ENCODE assay signal across 20 cellular contexts in the genomic region with DNA sequence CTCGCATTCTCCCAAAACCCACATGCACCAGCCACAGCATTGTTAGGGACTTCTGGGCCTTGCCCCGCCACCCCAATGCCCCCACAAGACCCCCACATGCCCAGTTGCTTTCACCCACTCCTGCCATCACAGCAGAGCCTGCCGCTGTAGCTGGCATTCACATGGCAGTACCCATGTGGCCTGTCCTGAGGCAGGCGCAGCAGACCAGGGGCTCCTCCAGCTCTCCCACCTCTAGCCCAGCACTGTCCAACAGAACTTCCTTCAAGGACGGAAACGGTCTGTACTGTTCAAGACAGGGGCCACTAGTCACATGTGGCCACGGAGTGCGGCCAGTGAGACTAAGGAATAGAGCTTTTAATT. TPM values are rescaled to one million over a fixed set of nuclear protein-coding genes. Genes with fewer than 3 reads are reported as not detected.
DNase-seq lines count a peak whose midpoint lies in the region; ATAC-seq, FAIRE-seq and TF ChIP-seq lines count a peak whose summit lies in the region.
"Had no signal": no experiment of that assay in that cellular context is flagged by ENCODE, and none has a peak within 500 bp of the region (broad histone marks: within the 10 kb centered on the region; RNA-seq: fewer than 3 reads in every experiment).

No MANE protein-coding gene starts in this region.

- peaks cover 52% of the 10 kb centered on the region for H3K4me1 ChIP-seq in Caco-2
- peaks cover 33% of the 10 kb centered on the region for H3K4me1 ChIP-seq in endodermal cell (ENCODE audit: control insufficient read depth, insufficient read depth, low read length)
- peaks cover 87 to 88% of the 10 kb centered on the region in 2 experiments for H3K4me1 ChIP-seq in neutrophil (ENCODE audit: control insufficient read depth in 1 of 2, insufficient read depth in 1 of 2, low read depth in 1 of 2, low read length in 1 of 2)

- H3K36me3 ChIP-seq in Caco-2 (ENCODE audit: control insufficient read depth, insufficient read depth, low read length) (peaks cover 4% of the 10 kb centered on the region; the same call in 1 of the 2 replicates), endodermal cell (ENCODE audit: control insufficient read depth, insufficient read depth, low read length) (peaks cover 66% of the 10 kb centered on the region), neutrophil (peaks cover 38% of the 10 kb centered on the region)

- intact Hi-C loops in Caco-2 (cut with micrococcal nuclease; ENCODE audit: unreplicated experiment), result no loop called here

- CTCF ChIA-PET in Caco-2 (lab: Charles Lee), result interaction anchor here (0.7 to 1.8 kb wide), 2 partner anchors 19 to 87 kb away, joined by 3 to 11 read pairs; no protein-coding TSS in a partner anchor

- H3K9me3 ChIP-seq in Caco-2, result no peaks in the 10 kb centered on the region
- no peaks in the 10 kb centered on the region for H3K9me3 ChIP-seq in endodermal cell (ENCODE audit: control insufficient read depth, low read length)
- H3K9me3 ChIP-seq in neutrophil, result no peaks in the 10 kb centered on the region
- H3K9me3 ChIP-seq: mucosa of descending colon had no signal

- POLR2A ChIA-PET in Caco-2 (lab: Charles Lee), result no interaction called here

- H3K9ac ChIP-seq in endodermal cell (ENCODE audit: extremely low read depth, low read length, poor library complexity, severe bottlenecking), result no peak overlapping the region

- H3K27me3 ChIP-seq in Caco-2 (replicated peaks; ENCODE audit: control insufficient read depth, insufficient read depth, low read length) (no peaks in the 10 kb centered on the region), endodermal cell (ENCODE audit: control insufficient read depth, insufficient read depth, low read length, poor library complexity, severe bottlenecking) (no peaks in the 10 kb centered on the region), neutrophil (no peaks in the 10 kb centered on the region)

- WGBS in endodermal cell (ENCODE audit: insufficient coverage in 1 of 2, insufficient read length in 1 of 2), 2 experiments, result 95 to 98% methylated on average over 7 of the region's 8 CpGs

- no peak for DNase-seq in Caco-2
- no peak for DNase-seq in endodermal cell
- no peak for DNase-seq in GM19239 (ENCODE audit: insufficient read length, low spot score)
- no peak for DNase-seq in KG1 (lab: John Stamatoyannopoulos, UW)
- DNase-seq in activated CD4-positive, alpha-beta T cell treated with anti-CD3 and anti-CD28 coated beads, Interleukin-2, amount 50 U/mL, for 1 hour, result no peak
- DNase-seq: activated CD4-positive, alpha-beta memory T cell treated with anti-CD3 and anti-CD28 coated beads, Interleukin-2, amount 10 ng/mL, durations not matched to agents 7 days and 5 days; anterior cingulate cortex; GOT3; islet precursor cell; KBM-7; NCI-H1105 treated with DMSO at 0.1 percent for 48 hours; posterior cingulate gyrus; stimulated activated CD4-positive, alpha-beta T cell treated with anti-CD3 and anti-CD28 coated beads, Interleukin-12 subunit alpha, Interleukin-12 subunit beta, amount 100 ng/mL, for 4 hours had no signal

- FAIRE-seq in GM19239 (lab: Jason Lieb, UNC), result no peak
- FAIRE-seq: D721Med had no signal

- peak overlapping the region; percentile 56 for H3K27ac ChIP-seq in 22Rv1
- no peak overlapping the region for H3K27ac ChIP-seq in endodermal cell (ENCODE audit: low read depth, low read length)
- H3K27ac ChIP-seq in neutrophil, result peak overlapping the region; percentile 92
- H3K27ac ChIP-seq: coronary artery had no signal

- H3K27ac Mint-ChIP-seq in Caco-2 (ENCODE audit: unreplicated experiment), result peak overlapping the region; percentile 76
- H3K27ac Mint-ChIP-seq in endodermal cell, result peak overlapping the region; percentile 71
- H3K27ac Mint-ChIP-seq: activated CD4-positive, alpha-beta memory T cell treated with anti-CD3 and anti-CD28 coated beads, Interleukin-2, amount 10 ng/mL, durations not matched to agents 7 days and 5 days; activated T-helper 2 cell treated with anti-CD3 and anti-CD28 coated beads, Interferon-gamma antibody, Interleukin-2, Interleukin-4, amounts not matched to agents 10 μg/mL and 5 μg/mL and 100 μg/mL, durations not matched to agents 14 hours and 24 hours and 36 hours had no signal

- H3K4me1 Mint-ChIP-seq in Caco-2 (ENCODE audit: low read depth, unreplicated experiment), result peaks cover 46% of the 10 kb centered on the region
- H3K4me1 Mint-ChIP-seq in endodermal cell, result peaks cover 78% of the 10 kb centered on the region

- H3K36me3 Mint-ChIP-seq in Caco-2 (ENCODE audit: insufficient read depth, unreplicated experiment) (peaks cover 60% of the 10 kb centered on the region), endodermal cell (ENCODE audit: low read depth) (peaks cover 52% of the 10 kb centered on the region)

- peak overlapping the region; percentile 46 for H3K4me3 Mint-ChIP-seq in Caco-2 (ENCODE audit: unreplicated experiment)
- no peak overlapping the region for H3K4me3 Mint-ChIP-seq in endodermal cell
- H3K4me3 Mint-ChIP-seq: activated CD4-positive, alpha-beta memory T cell treated with anti-CD3 and anti-CD28 coated beads, Interleukin-2, amount 10 ng/mL, durations not matched to agents 7 days and 5 days had no signal

- no peak for ATAC-seq in GM18517 (IDR thresholded peaks at IDR 0.05; ENCODE audit: unreplicated experiment)

- TF ChIP-seq CTCF in 22Rv1 (IDR thresholded peaks at IDR 0.05) (no peak), Caco-2 (IDR thresholded peaks at IDR 0.05; ENCODE audit: insufficient read depth in 1 of 2, low read depth in 1 of 2, low read length in 1 of 2, severe bottlenecking in 1 of 2, unreplicated experiment in 1 of 2) (no peak), endodermal cell (conservative IDR thresholded peaks at IDR 0.05) (no peak), neutrophil (IDR thresholded peaks at IDR 0.05) (no peak)

- H3K4me3 ChIP-seq in Caco-2 (ENCODE audit: low read depth, low read length), result no peak overlapping the region
- no peak overlapping the region for H3K4me3 ChIP-seq in endodermal cell (ENCODE audit: low read length)
- H3K4me3 ChIP-seq in neutrophil (ENCODE audit: low read depth in 1 of 2, low read length in 1 of 2), result peak overlapping the region in 1 of 2 experiments; percentile 10
- H3K4me3 ChIP-seq: coronary artery, mucosa of descending colon had no signal

- H3K9me3 Mint-ChIP-seq in Caco-2 (ENCODE audit: unreplicated experiment) (no peaks in the 10 kb centered on the region), endodermal cell (no peaks in the 10 kb centered on the region)
- H3K9me3 Mint-ChIP-seq: activated CD4-positive, alpha-beta memory T cell treated with anti-CD3 and anti-CD28 coated beads, Interleukin-2, amount 10 ng/mL, durations not matched to agents 7 days and 5 days; activated T-helper 2 cell treated with anti-CD3 and anti-CD28 coated beads, Interferon-gamma antibody, Interleukin-2, Interleukin-4, amounts not matched to agents 10 μg/mL and 5 μg/mL and 100 μg/mL, durations not matched to agents 14 hours and 24 hours and 36 hours had no signal

- H3K27me3 Mint-ChIP-seq in Caco-2 (ENCODE audit: insufficient read depth, unreplicated experiment), result no peaks in the 10 kb centered on the region
- no peaks in the 10 kb centered on the region for H3K27me3 Mint-ChIP-seq in endodermal cell (ENCODE audit: insufficient read depth)
- H3K27me3 Mint-ChIP-seq: activated CD4-positive, alpha-beta memory T cell treated with anti-CD3 and anti-CD28 coated beads, Interleukin-2, amount 10 ng/mL, durations not matched to agents 7 days and 5 days had no signal

- BruUV-seq in Caco-2 (replicated peaks; lab: Mats Ljungman, UMichigan), result no TSS peak

RNA-seq across cellular contexts. Expression of a gene that starts 32.5 kb away (rescaled TPM):
- total RNA-seq in Caco-2 (2022), result 169 and 178 TPM in 2 replicates
- 100 to 1,000 TPM; 346 to 385 TPM for total RNA-seq in endodermal cell
- polyA plus RNA-seq in endodermal cell (2013, experiment 1 of 2), result 302 TPM
- polyA plus RNA-seq in endodermal cell (2013, experiment 2 of 2), result 289 TPM
